ENCODE assay signal across 1 cellular context in genomic region chr3:196639517-196640500, GRCh38.
A peak's percentile ranks its signal among the peaks of the same experiment; 100 is the strongest.
TF ChIP-seq lines count a peak whose summit lies in the region.

NRROS (plus strand) TSS chr3:196639694; CDS start chr3:196654540, 14,846 bp downstream.

TF ChIP-seq in GM12878, 131 proteins besides CTCF, POLR2A, EP300 and RAD21 (continued from another document and continues in another):
- TF ChIP-seq ZNF687 (IDR thresholded peaks at IDR 0.05) (peak; percentile 43), ASH2L (IDR thresholded peaks at IDR 0.05; ENCODE audit: borderline replicate concordance, low read depth) (no peak), SUPT20H (IDR thresholded peaks at IDR 0.05; ENCODE audit: borderline replicate concordance, control insufficient read depth, low read depth, low read length) (no peak), SREBF2 (IDR thresholded peaks at IDR 0.05; ENCODE audit: low read length) (no peak), HDGF (IDR thresholded peaks at IDR 0.05) (peak; percentile 50; the same call in 1 of the 2 replicates), BHLHE40 (IDR thresholded peaks at IDR 0.05; ENCODE audit: borderline replicate concordance in 1 of 2, low read depth in 2 of 2, low read length in 1 of 2) (peak in 1 of 2 experiments; percentile 39; a peak in 2 of 4 replicates), ZNF24 (IDR thresholded peaks at IDR 0.05) (no peak), HCFC1 (IDR thresholded peaks at IDR 0.05; ENCODE audit: low read length) (0 out of 2 replicates have a peak, but pooled peaks have one; percentile 21), CHD2 (IDR thresholded peaks at IDR 0.05; ENCODE audit: borderline replicate concordance, low read depth, low read length) (peak; percentile 62), EED (IDR thresholded peaks at IDR 0.05; ENCODE audit: low read depth) (no peak; the same call in 1 of the 2 replicates), TCF3 (IDR thresholded peaks at IDR 0.05; ENCODE audit: borderline replicate concordance, insufficient read depth, low read depth, low read length) (0 out of 2 replicates have a peak, but pooled peaks have one; percentile 61), RFX5 (IDR thresholded peaks at IDR 0.05; ENCODE audit: low read depth, low read length) (no peak), SMAD1 (IDR thresholded peaks at IDR 0.05; ENCODE audit: low read depth, partially characterized antibody) (peak; percentile 64), E2F4 (IDR thresholded peaks at IDR 0.05; ENCODE audit: low read depth, low read length) (no peak), WRNIP1 (IDR thresholded peaks at IDR 0.05; ENCODE audit: borderline replicate concordance, low read depth, low read length) (no peak), CBX3 (IDR thresholded peaks at IDR 0.05; ENCODE audit: borderline replicate concordance, low read depth) (no peak), DPF2 (IDR thresholded peaks at IDR 0.05) (peak; percentile 45), NFIC (IDR thresholded peaks at IDR 0.05; ENCODE audit: low read depth, low read length) (no peak), IKZF1 (conservative IDR thresholded peaks at IDR 0.05) (peak; percentile 77), RBBP5 (conservative IDR thresholded peaks at IDR 0.05) (no peak), RUNX3 (IDR thresholded peaks at IDR 0.05; ENCODE audit: low read length) (no peak), CHD4 (IDR thresholded peaks at IDR 0.05) (no peak), EGR1 (IDR thresholded peaks at IDR 0.05; ENCODE audit: borderline replicate concordance in 1 of 2, low read depth in 2 of 2, low read length in 2 of 2) (peak in 1 of 2 experiments; percentile 41; a peak in 1 of 3 replicates), ZNF217 (IDR thresholded peaks at IDR 0.05) (peak; percentile 88), HSF1 (IDR thresholded peaks at IDR 0.05; ENCODE audit: low read depth, low read length) (no peak), HDAC6 (IDR thresholded peaks at IDR 0.05; ENCODE audit: unreplicated experiment) (peak; percentile 56), CHD1 (IDR thresholded peaks at IDR 0.05; ENCODE audit: low read depth, low read length) (no peak), SRF (IDR thresholded peaks at IDR 0.05; ENCODE audit: low read depth in 2 of 2, low read length in 2 of 2) (no peak), IKZF2 (IDR thresholded peaks at IDR 0.05) (no peak; a peak in 1 of 4 replicates), BCL11A (IDR thresholded peaks at IDR 0.05; ENCODE audit: low read depth, low read length) (0 out of 2 replicates have a peak, but pooled peaks have one; percentile 32), GABPA (IDR thresholded peaks at IDR 0.05; ENCODE audit: low read depth) (no peak), SMC3 (IDR thresholded peaks at IDR 0.05; ENCODE audit: borderline replicate concordance, low read length) (0 out of 2 replicates have a peak, but pooled peaks have one; percentile 12)
- TF ChIP-seq, protein P1, sequence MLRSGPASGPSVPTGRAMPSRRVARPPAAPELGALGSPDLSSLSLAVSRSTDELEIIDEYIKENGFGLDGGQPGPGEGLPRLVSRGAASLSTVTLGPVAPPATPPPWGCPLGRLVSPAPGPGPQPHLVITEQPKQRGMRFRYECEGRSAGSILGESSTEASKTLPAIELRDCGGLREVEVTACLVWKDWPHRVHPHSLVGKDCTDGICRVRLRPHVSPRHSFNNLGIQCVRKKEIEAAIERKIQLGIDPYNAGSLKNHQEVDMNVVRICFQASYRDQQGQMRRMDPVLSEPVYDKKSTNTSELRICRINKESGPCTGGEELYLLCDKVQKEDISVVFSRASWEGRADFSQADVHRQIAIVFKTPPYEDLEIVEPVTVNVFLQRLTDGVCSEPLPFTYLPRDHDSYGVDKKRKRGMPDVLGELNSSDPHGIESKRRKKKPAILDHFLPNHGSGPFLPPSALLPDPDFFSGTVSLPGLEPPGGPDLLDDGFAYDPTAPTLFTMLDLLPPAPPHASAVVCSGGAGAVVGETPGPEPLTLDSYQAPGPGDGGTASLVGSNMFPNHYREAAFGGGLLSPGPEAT (IDR thresholded peaks at IDR 0.05; ENCODE audit: low read depth): no peak
- TF ChIP-seq, protein P2, sequence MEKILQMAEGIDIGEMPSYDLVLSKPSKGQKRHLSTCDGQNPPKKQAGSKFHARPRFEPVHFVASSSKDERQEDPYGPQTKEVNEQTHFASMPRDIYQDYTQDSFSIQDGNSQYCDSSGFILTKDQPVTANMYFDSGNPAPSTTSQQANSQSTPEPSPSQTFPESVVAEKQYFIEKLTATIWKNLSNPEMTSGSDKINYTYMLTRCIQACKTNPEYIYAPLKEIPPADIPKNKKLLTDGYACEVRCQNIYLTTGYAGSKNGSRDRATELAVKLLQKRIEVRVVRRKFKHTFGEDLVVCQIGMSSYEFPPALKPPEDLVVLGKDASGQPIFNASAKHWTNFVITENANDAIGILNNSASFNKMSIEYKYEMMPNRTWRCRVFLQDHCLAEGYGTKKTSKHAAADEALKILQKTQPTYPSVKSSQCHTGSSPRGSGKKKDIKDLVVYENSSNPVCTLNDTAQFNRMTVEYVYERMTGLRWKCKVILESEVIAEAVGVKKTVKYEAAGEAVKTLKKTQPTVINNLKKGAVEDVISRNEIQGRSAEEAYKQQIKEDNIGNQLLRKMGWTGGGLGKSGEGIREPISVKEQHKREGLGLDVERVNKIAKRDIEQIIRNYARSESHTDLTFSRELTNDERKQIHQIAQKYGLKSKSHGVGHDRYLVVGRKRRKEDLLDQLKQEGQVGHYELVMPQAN (conservative IDR thresholded peaks at IDR 0.05): peak; percentile 63; the same call in 1 of the 2 replicates
- TF ChIP-seq, protein P3, sequence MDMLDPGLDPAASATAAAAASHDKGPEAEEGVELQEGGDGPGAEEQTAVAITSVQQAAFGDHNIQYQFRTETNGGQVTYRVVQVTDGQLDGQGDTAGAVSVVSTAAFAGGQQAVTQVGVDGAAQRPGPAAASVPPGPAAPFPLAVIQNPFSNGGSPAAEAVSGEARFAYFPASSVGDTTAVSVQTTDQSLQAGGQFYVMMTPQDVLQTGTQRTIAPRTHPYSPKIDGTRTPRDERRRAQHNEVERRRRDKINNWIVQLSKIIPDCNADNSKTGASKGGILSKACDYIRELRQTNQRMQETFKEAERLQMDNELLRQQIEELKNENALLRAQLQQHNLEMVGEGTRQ (IDR thresholded peaks at IDR 0.05; ENCODE audit: borderline replicate concordance, low read depth, low read length): no peak; the same call in 1 of the 2 replicates
- TF ChIP-seq, protein P4, sequence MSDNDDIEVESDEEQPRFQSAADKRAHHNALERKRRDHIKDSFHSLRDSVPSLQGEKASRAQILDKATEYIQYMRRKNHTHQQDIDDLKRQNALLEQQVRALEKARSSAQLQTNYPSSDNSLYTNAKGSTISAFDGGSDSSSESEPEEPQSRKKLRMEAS (IDR thresholded peaks at IDR 0.05; ENCODE audit: low read depth, low read length): peak; percentile 77; the same call in 1 of the 2 replicates
- TF ChIP-seq, protein P5, sequence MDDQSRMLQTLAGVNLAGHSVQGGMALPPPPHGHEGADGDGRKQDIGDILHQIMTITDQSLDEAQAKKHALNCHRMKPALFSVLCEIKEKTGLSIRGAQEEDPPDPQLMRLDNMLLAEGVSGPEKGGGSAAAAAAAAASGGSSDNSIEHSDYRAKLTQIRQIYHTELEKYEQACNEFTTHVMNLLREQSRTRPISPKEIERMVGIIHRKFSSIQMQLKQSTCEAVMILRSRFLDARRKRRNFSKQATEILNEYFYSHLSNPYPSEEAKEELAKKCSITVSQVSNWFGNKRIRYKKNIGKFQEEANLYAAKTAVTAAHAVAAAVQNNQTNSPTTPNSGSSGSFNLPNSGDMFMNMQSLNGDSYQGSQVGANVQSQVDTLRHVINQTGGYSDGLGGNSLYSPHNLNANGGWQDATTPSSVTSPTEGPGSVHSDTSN (IDR thresholded peaks at IDR 0.05; ENCODE audit: insufficient replicate concordance, low read depth, low read length): no peak
- TF ChIP-seq, protein P6, sequence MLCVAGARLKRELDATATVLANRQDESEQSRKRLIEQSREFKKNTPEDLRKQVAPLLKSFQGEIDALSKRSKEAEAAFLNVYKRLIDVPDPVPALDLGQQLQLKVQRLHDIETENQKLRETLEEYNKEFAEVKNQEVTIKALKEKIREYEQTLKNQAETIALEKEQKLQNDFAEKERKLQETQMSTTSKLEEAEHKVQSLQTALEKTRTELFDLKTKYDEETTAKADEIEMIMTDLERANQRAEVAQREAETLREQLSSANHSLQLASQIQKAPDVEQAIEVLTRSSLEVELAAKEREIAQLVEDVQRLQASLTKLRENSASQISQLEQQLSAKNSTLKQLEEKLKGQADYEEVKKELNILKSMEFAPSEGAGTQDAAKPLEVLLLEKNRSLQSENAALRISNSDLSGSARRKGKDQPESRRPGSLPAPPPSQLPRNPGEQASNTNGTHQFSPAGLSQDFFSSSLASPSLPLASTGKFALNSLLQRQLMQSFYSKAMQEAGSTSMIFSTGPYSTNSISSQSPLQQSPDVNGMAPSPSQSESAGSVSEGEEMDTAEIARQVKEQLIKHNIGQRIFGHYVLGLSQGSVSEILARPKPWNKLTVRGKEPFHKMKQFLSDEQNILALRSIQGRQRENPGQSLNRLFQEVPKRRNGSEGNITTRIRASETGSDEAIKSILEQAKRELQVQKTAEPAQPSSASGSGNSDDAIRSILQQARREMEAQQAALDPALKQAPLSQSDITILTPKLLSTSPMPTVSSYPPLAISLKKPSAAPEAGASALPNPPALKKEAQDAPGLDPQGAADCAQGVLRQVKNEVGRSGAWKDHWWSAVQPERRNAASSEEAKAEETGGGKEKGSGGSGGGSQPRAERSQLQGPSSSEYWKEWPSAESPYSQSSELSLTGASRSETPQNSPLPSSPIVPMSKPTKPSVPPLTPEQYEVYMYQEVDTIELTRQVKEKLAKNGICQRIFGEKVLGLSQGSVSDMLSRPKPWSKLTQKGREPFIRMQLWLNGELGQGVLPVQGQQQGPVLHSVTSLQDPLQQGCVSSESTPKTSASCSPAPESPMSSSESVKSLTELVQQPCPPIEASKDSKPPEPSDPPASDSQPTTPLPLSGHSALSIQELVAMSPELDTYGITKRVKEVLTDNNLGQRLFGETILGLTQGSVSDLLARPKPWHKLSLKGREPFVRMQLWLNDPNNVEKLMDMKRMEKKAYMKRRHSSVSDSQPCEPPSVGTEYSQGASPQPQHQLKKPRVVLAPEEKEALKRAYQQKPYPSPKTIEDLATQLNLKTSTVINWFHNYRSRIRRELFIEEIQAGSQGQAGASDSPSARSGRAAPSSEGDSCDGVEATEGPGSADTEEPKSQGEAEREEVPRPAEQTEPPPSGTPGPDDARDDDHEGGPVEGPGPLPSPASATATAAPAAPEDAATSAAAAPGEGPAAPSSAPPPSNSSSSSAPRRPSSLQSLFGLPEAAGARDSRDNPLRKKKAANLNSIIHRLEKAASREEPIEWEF (IDR thresholded peaks at IDR 0.05; ENCODE audit: insufficient replicate concordance, low read depth, low read length): no peak
